In the genomic region with DNA sequence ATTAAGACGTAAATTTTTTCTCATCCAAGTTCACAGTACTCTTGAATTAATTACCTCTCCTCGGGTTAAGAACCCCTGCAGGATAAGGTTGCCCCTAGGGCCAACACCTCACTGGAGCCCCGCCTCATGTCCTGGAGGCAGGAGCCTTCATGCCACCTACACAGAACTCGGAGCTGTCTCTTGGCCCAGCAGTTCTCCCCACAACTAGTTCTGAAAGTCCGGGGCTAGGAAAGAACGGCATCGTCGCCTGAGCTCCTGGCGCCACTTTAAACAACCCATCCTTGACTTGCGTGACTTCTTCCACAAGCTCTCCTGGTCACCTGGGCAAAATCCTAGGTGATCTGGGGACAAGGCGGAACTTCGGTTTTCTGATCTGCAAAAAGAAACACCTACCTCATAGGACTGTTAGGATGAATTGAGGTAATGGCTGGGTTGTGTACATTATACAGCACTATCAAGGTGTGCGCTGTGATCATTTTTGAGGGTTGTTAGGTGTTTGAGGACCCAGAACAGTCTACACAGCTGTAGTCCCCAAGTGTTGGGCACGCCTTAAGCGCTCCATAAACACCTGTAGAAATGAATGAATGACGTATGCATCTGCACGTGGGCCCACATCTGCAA, we compare ENCODE assay signal across 8 cellular contexts. TPM values are rescaled to one million over a fixed set of nuclear protein-coding genes. Genes with fewer than 3 reads are reported as not detected.
A peak's percentile ranks its signal among the peaks of the same experiment; 100 is the strongest.
DNase-seq lines count a peak whose midpoint lies in the region; ATAC-seq and TF ChIP-seq lines count a peak whose summit lies in the region.

No MANE protein-coding gene starts in this region.

- intact Hi-C loops in dorsolateral prefrontal cortex (cut with DNase I) (loop anchor here in 1 of 2 donors (2.0 kb wide), 1 partner anchor 36 kb away; no protein-coding TSS in a partner anchor), natural killer cell (cut with micrococcal nuclease) (no loop called here)

- H3K4me3 ChIP-seq in BJ (ENCODE audit: low read depth, low read length) (peak overlapping the region; percentile 74), Karpas-422 (ENCODE audit: low read length) (peak overlapping the region; percentile 68; the same call in 1 of the 2 replicates), dorsolateral prefrontal cortex (peak overlapping the region; percentile 54 to 96 (median 78))

- CTCF ChIA-PET in BJ (lab: Yijun Ruan, JAX) = interaction anchor here (0.8 to 4.0 kb wide), 5 partner anchors 12 to 39 kb away, joined by 3 to 26 read pairs (median 3); no protein-coding TSS in a partner anchor

- POLR2A ChIA-PET in BJ (lab: Charles Lee) = interaction anchor here (0.6 kb wide), 1 partner anchor 218 kb away, joined by 3 read pairs; no protein-coding TSS in a partner anchor

- peak overlapping the region; percentile 69 for H3K4me2 ChIP-seq in Karpas-422 (ENCODE audit: low read depth, low read length, poor library complexity, severe bottlenecking)

- DNase-seq in BJ (ENCODE audit: low read depth) (no peak), Karpas-422 (no peak), dorsolateral prefrontal cortex (no peak), natural killer cell (no peak), SIG-M5 treated with dmso at 0.1 percent for 504 hours (lab: John Stamatoyannopoulos, UW; ENCODE audit: unreplicated experiment) (no peak), NCI-H446 (lab: John Stamatoyannopoulos, UW) (no peak), anterior cingulate cortex (lab: John Stamatoyannopoulos, UW) (no peak)

- TF ChIP-seq CTCF in BJ (IDR thresholded peaks at IDR 0.05; ENCODE audit: insufficient read depth, low read depth, low read length) (no peak), dorsolateral prefrontal cortex (IDR thresholded peaks at IDR 0.05 in 54 of 56, conservative IDR thresholded peaks at IDR 0.05 in 2 of 56; ENCODE audit: low read depth in 1 of 56, partially characterized antibody in 56 of 56) (no peak), natural killer cell (IDR thresholded peaks at IDR 0.05) (no peak)

- no peaks in the 10 kb centered on the region; the same call in 1 of the 2 replicates for H4K20me1 ChIP-seq in Karpas-422 (ENCODE audit: insufficient read depth, low read depth, low read length)

- no peaks in the 10 kb centered on the region for H3K9me3 Mint-ChIP-seq in natural killer cell

- no peak for ATAC-seq in natural killer cell
- ATAC-seq in HG03196 (IDR thresholded peaks at IDR 0.05; ENCODE audit: unreplicated experiment) = no peak

- H3K27ac ChIP-seq in Karpas-422 (ENCODE audit: low read length) (no peak overlapping the region), dorsolateral prefrontal cortex (peak overlapping the region in 8 of 59 donors; percentile 61 to 85 (median 76))

- no peaks in the 10 kb centered on the region for H3K9me2 ChIP-seq in Karpas-422 (replicated peaks; ENCODE audit: insufficient read depth, low read length)

- peak overlapping the region in 1 of 2 donors; percentile 44 for H3K27ac Mint-ChIP-seq in natural killer cell

- peaks cover 2% of the 10 kb centered on the region for H3K27me3 ChIP-seq in BJ (ENCODE audit: control insufficient read depth, insufficient read depth, low read length)
- no peaks in the 10 kb centered on the region for H3K27me3 ChIP-seq in Karpas-422 (ENCODE audit: low read length)
- H3K27me3 ChIP-seq in dorsolateral prefrontal cortex = peaks cover 0 to 19% (median 0%) of the 10 kb centered on the region in 45 donors

- H3K9me3 ChIP-seq in Karpas-422 (ENCODE audit: low read length) = no peaks in the 10 kb centered on the region

- peak overlapping the region; percentile 82 for H3K4me3 Mint-ChIP-seq in natural killer cell

- H3K36me3 ChIP-seq in BJ (ENCODE audit: control insufficient read depth, insufficient read depth, low read length) = no peaks in the 10 kb centered on the region
- H3K36me3 ChIP-seq in Karpas-422 (ENCODE audit: insufficient read depth, low read length) = no peaks in the 10 kb centered on the region

- peaks cover 8% of the 10 kb centered on the region for H3K4me1 ChIP-seq in Karpas-422 (ENCODE audit: low read length)

- no peaks in the 10 kb centered on the region for H3K79me2 ChIP-seq in Karpas-422 (ENCODE audit: low read length)

- no peak overlapping the region; the same call in 1 of the 2 replicates for H2AFZ ChIP-seq in Karpas-422 (ENCODE audit: low read length)

- H3K27me3 Mint-ChIP-seq in natural killer cell (ENCODE audit: low read depth in 2 of 2) = peaks cover 0 to 4% of the 10 kb centered on the region in 2 donors

- H3K4me1 Mint-ChIP-seq in natural killer cell = peaks cover 36 to 39% of the 10 kb centered on the region in 2 donors

- H3K9ac ChIP-seq in Karpas-422 (ENCODE audit: low read length) = no peak overlapping the region

- H3K36me3 Mint-ChIP-seq in natural killer cell = no peaks in the 10 kb centered on the region

RNA-seq across cellular contexts. Expression of a gene that starts 0.6 kb away (rescaled TPM):
- polyA plus RNA-seq in BJ (2011; rRNA removed) = 2.9 and 5.6 TPM in 2 replicates
- 5.4 and 7.5 TPM in 2 replicates for polyA minus RNA-seq in BJ (2011; rRNA and poly(A)+ RNA removed)
- 0.37 and 0.94 TPM in 2 replicates for total RNA-seq in Karpas-422 (2014; rRNA removed; shearing (Covaris generic); ENCODE audit: low replicate concordance)
- total RNA-seq in dorsolateral prefrontal cortex = 10 to 100 TPM; 15.5 to 84.3 (median 30.7) TPM
- 10 to 100 TPM; 34.0 to 52.8 (median 38.3) TPM for total RNA-seq in natural killer cell
